ENCODE assay signal across 25 cellular contexts in genomic region chr2:75256485-75256884, GRCh38. TPM values are rescaled to one million over a fixed set of nuclear protein-coding genes. Genes with fewer than 3 reads are reported as not detected.
A peak's percentile ranks its signal among the peaks of the same experiment; 100 is the strongest.
DNase-seq lines count a peak whose midpoint lies in the region; ATAC-seq and TF ChIP-seq lines count a peak whose summit lies in the region.
"Had no signal": no experiment of that assay in that cellular context is flagged by ENCODE, and none has a peak within 500 bp of the region (broad histone marks: within the 10 kb centered on the region; RNA-seq: fewer than 3 reads in every experiment).

No MANE protein-coding gene starts in this region.

- intact Hi-C loops in Right ventricle myocardium inferior (cut with DNase I), result no loop called here

- DNase-seq in GM12865 (ENCODE audit: low read depth) (peak; percentile 1), MG63 (no peak), Right ventricle myocardium inferior (ENCODE audit: missing footprints) (no peak), 8988T (no peak)
- no peak for DNase-seq in stimulated activated CD8-positive, alpha-beta memory T cell treated with anti-CD3 and anti-CD28 coated beads, Interleukin-4, amount 100 ng/mL, for 48 hours
- DNase-seq: CD4-positive, alpha-beta T cell; COR-L47; DMS 273 treated with DMSO at 0.1 percent for 48 hours; DMS79 treated with DMSO at 0.1 percent for 48 hours; NCI-H1694; NCI-H2081; NCI-H2171; NCI-H524 treated with DMSO at 0.1 percent for 48 hours; PC-3; RPMI8226; SHP77 treated with DMSO at 0.1 percent for 48 hours; SK-N-SH; T-helper 2 cell had no signal

- ATAC-seq in GM18867 (IDR thresholded peaks at IDR 0.05; ENCODE audit: unreplicated experiment), result peak; percentile 76
- ATAC-seq in HG02852 (IDR thresholded peaks at IDR 0.05; ENCODE audit: unreplicated experiment), result peak; percentile 56
- ATAC-seq in HG03354 (IDR thresholded peaks at IDR 0.05; ENCODE audit: poor library complexity, severe bottlenecking, unreplicated experiment), result peak; percentile 87
- ATAC-seq in Right ventricle myocardium inferior, result no peak
- ATAC-seq: HCT116, PC-3 had no signal

- peaks cover 16% of the 10 kb centered on the region for H3K9me3 ChIP-seq in MG63

- H3K27me3 ChIP-seq in MG63, result no peaks in the 10 kb centered on the region
- H3K27me3 ChIP-seq: BLaER1 had no signal

- no peak overlapping the region for H3K4me3 ChIP-seq in GM12865 (ENCODE audit: low read depth, low read length)
- no peak overlapping the region for H3K4me3 ChIP-seq in MG63
- H3K4me3 ChIP-seq: BLaER1 had no signal

- no peak for TF ChIP-seq CTCF in GM12865 (IDR thresholded peaks at IDR 0.05; ENCODE audit: insufficient read depth, low read depth, low read length, missing control alignments)

- no peaks in the 10 kb centered on the region for H3K36me3 ChIP-seq in MG63
- H3K36me3 ChIP-seq: BLaER1 had no signal

RNA-seq across cellular contexts. Expression of gene TACR1, which starts 57.2 kb away (rescaled TPM):
- not detected in 2 replicates for total RNA-seq in MG63 (2014; rRNA removed; shearing (Covaris generic); ENCODE audit: low replicate concordance)
- not detected for total RNA-seq in Right ventricle myocardium inferior
- total RNA-seq: A673, LHCN-M2, PC-3 had no signal
